11 cellular contexts compared by ENCODE assay signal in the genomic region with DNA sequence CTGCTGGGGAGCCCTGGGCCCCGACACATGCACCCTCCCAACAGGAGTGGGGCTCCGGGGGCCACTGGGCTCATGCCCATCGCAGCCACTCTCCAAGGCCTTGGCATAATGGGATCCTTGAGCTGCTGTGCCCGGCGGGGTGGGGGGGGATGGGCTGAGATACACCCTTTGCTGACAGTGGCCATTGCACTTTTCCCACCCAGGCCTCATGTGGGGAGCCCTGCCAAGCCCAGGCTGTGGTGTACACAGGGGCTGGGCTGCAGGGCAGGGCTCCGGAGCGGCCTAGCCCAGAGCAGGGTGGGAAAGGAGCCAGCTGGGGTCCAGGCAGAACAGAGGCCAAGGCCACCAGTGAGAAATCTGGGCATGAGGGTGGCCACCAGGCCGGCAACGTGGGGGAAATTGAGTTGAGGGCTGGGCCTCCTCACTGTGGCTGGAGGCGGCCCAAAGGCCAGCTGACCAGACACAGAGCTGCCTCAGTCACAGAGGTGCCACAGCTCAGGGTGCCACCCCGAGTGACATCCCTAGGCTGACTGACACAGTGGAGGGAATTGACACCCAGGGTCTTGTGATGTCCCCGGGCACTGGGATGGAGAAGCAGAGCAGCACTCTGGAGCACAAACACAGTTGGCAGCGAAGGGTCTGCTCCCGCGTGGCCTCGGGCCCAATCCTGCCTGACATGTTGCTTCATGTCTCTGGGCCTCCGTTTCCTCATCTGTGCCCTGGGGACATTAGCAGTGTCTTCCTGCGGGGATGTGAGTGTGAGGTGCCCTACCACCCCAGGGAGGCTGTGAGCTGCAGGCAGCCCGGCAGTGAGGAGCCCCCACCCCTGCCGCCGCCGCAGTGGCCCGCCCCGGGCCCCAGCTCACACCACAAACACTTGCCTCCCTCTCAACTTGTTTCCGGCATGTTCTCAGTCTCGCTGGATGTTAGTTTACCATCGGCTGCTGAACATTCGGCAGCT. TPM values are rescaled to one million over a fixed set of nuclear protein-coding genes. Genes with fewer than 3 reads are reported as not detected.
A peak's percentile ranks its signal among the peaks of the same experiment; 100 is the strongest.
DNase-seq lines count a peak whose midpoint lies in the region; ATAC-seq and TF ChIP-seq lines count a peak whose summit lies in the region.
"Had no signal": no experiment of that assay in that cellular context is flagged by ENCODE, and none has a peak within 500 bp of the region (broad histone marks: within the 10 kb centered on the region; RNA-seq: fewer than 3 reads in every experiment).

No MANE protein-coding gene starts in this region.

- H3K36me3 ChIP-seq in tibial nerve = no peaks in the 10 kb centered on the region
- H3K36me3 ChIP-seq: colonic mucosa, neural progenitor cell had no signal

- CTCF ChIA-PET in CD4-positive, alpha-beta T cell (lab: Charles Lee) = interaction anchor here (1.6 kb wide), 1 partner anchor 81 kb away, joined by 7 read pairs; no protein-coding TSS in a partner anchor

- H3K4me3 Mint-ChIP-seq in CD4-positive, alpha-beta T cell = no peak overlapping the region
- H3K4me3 Mint-ChIP-seq: neural progenitor cell had no signal

- H3K4me3 ChIP-seq in tibial nerve = no peak overlapping the region
- H3K4me3 ChIP-seq: colonic mucosa, neural progenitor cell had no signal

- peak overlapping the region; percentile 71 for H3K27ac Mint-ChIP-seq in CD4-positive, alpha-beta T cell

- no peaks in the 10 kb centered on the region for H3K27me3 Mint-ChIP-seq in CD4-positive, alpha-beta T cell

- TF ChIP-seq EP300 in tibial nerve (IDR thresholded peaks at IDR 0.05) = no peak

- no peak for TF ChIP-seq CTCF in CD4-positive, alpha-beta T cell (IDR thresholded peaks at IDR 0.05)
- no peak for TF ChIP-seq CTCF in tibial nerve (IDR thresholded peaks at IDR 0.05)

- no peaks in the 10 kb centered on the region for H3K36me3 Mint-ChIP-seq in CD4-positive, alpha-beta T cell (ENCODE audit: low read depth)

- no peaks in the 10 kb centered on the region for H3K9me3 Mint-ChIP-seq in CD4-positive, alpha-beta T cell
- H3K9me3 Mint-ChIP-seq: neural progenitor cell had no signal

- 73 to 74% methylated on average over 19 to 20 of the region's 28 CpGs for WGBS in tibial nerve, 2 donors

- peak overlapping the region; percentile 61 for H3K27ac ChIP-seq in CD4-positive, alpha-beta T cell (ENCODE audit: low read depth, low read length)
- peak overlapping the region; percentile 78 for H3K27ac ChIP-seq in layer of hippocampus (ENCODE audit: low read depth, low read length)
- H3K27ac ChIP-seq in tibial nerve = peak overlapping the region in 1 of 4 donors; percentile 58
- H3K27ac ChIP-seq: colonic mucosa, neural progenitor cell had no signal

- no peaks in the 10 kb centered on the region for H3K27me3 ChIP-seq in CD4-positive, alpha-beta T cell (ENCODE audit: control insufficient read depth, insufficient read depth, low read length)
- H3K27me3 ChIP-seq in layer of hippocampus (ENCODE audit: control insufficient read depth, insufficient read depth, low read length) (no peaks in the 10 kb centered on the region), tibial nerve (no peaks in the 10 kb centered on the region)
- H3K27me3 ChIP-seq: colonic mucosa, neural progenitor cell had no signal

- TF ChIP-seq POLR2A in tibial nerve (IDR thresholded peaks at IDR 0.05) = no peak

- H3K4me1 ChIP-seq in tibial nerve = peaks cover 0 to 44% (median 10%) of the 10 kb centered on the region in 4 donors
- H3K4me1 ChIP-seq: colonic mucosa had no signal

- peak; percentile 24 to 60 (median 42) for DNase-seq in CD4-positive, alpha-beta T cell
- DNase-seq in HPDE6-E6E7 (ENCODE audit: extremely low spot score) = peak; percentile 19
- DNase-seq in activated T-helper 1 cell treated with Interleukin-2 at 50 U/mL for 16 hours (ENCODE audit: low read depth) = peak; percentile 36
- DNase-seq in tibial nerve (ENCODE audit: low spot score in 2 of 2) = no peak
- no peak for DNase-seq in islet precursor cell
- no peak for DNase-seq in GM03348 (ENCODE audit: low spot score)
- DNase-seq: DMS79 had no signal

- H3K4me1 Mint-ChIP-seq in CD4-positive, alpha-beta T cell (ENCODE audit: low read depth) = peaks cover 16% of the 10 kb centered on the region

- ATAC-seq in CD4-positive, alpha-beta T cell (ENCODE audit: poor library complexity) = peak; percentile 81
- ATAC-seq in HG03108 (IDR thresholded peaks at IDR 0.05; ENCODE audit: unreplicated experiment) = no peak

- no peaks in the 10 kb centered on the region for H3K9me3 ChIP-seq in CD4-positive, alpha-beta T cell (ENCODE audit: control insufficient read depth, low read length)
- H3K9me3 ChIP-seq in tibial nerve = no peaks in the 10 kb centered on the region
- H3K9me3 ChIP-seq: colonic mucosa had no signal

- POLR2A ChIA-PET in CD4-positive, alpha-beta T cell (lab: Charles Lee) = interaction anchor here (1.1 to 2.3 kb wide), 2 partner anchors 32 to 217 kb away, joined by 3 to 8 read pairs; partner anchors contain the start of gene TANGO2

- intact Hi-C loops in CD4-positive, alpha-beta T cell (cut with DNase I, micrococcal nuclease) = loop anchor here in 1 of 2 experiments (2.0 kb wide), 1 partner anchor 61 kb away; no protein-coding TSS in a partner anchor

RNA-seq across cellular contexts. Expression of gene RTN4R, which starts 30.4 kb away (rescaled TPM):
- under 1 TPM; 0.36 to 0.50 TPM for total RNA-seq in CD4-positive, alpha-beta T cell
- 1 to 10 TPM; 2.5 to 6.9 (median 3.6) TPM for total RNA-seq in tibial nerve

Comparison
In these comparisons a context has a peak if more than half of its experiments do, and no peak if none do; other contexts are left out.
1. DNase-seq: peak in CD4-positive, alpha-beta T cell (10 of 10), HPDE6-E6E7 (single experiment) and activated T-helper 1 cell treated with Interleukin-2 at 50 U/mL for 16 hours (single experiment); none in tibial nerve (0 of 2), islet precursor cell (single experiment) and GM03348 (single experiment).